Comparison of ENCODE assay signal across 8 cellular contexts in genomic region chr9:14353222-14354056, GRCh38. TPM values are rescaled to one million over a fixed set of nuclear protein-coding genes. Genes with fewer than 3 reads are reported as not detected.
DNase-seq lines count a peak whose midpoint lies in the region; ATAC-seq and TF ChIP-seq lines count a peak whose summit lies in the region.

No MANE protein-coding gene starts in this region.

- peak; percentile 83 for ATAC-seq in GM21737 (IDR thresholded peaks at IDR 0.05; ENCODE audit: unreplicated experiment)
- ATAC-seq in omental fat pad (ENCODE audit: low FRiP score) = peak; percentile 82

- H3K4me3 ChIP-seq in fibroblast of villous mesenchyme (ENCODE audit: low read depth, low read length) (no peak overlapping the region), suprapubic skin (peak overlapping the region; percentile 35)

- no peaks in the 10 kb centered on the region for H3K27me3 ChIP-seq in suprapubic skin

- H3K27ac ChIP-seq in suprapubic skin = peak overlapping the region; percentile 1

- WGBS in suprapubic skin = 13% methylated on average over 18 of the region's 18 CpGs

- DNase-seq in EH (ENCODE audit: low read depth) = peak; percentile 71
- DNase-seq in KG1 (lab: John Stamatoyannopoulos, UW) = peak; percentile 23
- DNase-seq in RPMI7951 (ENCODE audit: low read depth) = peak; percentile 64
- peak; percentile 58 for DNase-seq in activated T-helper 9 cell treated with anti-CD3 and anti-CD28 coated beads, Interleukin-2, amount 50 U/mL, for 16 hours (ENCODE audit: low read depth)
- peak; percentile 83 for DNase-seq in fibroblast of villous mesenchyme (ENCODE audit: low read depth)
- peak; percentile 99 for DNase-seq in omental fat pad (ENCODE audit: low spot score)
- peak; percentile 95 to 97 for DNase-seq in suprapubic skin (ENCODE audit: low spot score in 2 of 2)

- H3K36me3 ChIP-seq in suprapubic skin = no peaks in the 10 kb centered on the region

- H3K4me1 ChIP-seq in suprapubic skin = peaks cover 45% of the 10 kb centered on the region

- TF ChIP-seq EP300 in suprapubic skin (IDR thresholded peaks at IDR 0.05) = no peak

- no peaks in the 10 kb centered on the region for H3K9me3 ChIP-seq in suprapubic skin

- TF ChIP-seq CTCF in fibroblast of villous mesenchyme (IDR thresholded peaks at IDR 0.05; ENCODE audit: insufficient read depth, low read depth, low read length) (peak; percentile 91), omental fat pad (IDR thresholded peaks at IDR 0.05) (peak in 2 of 3 donors; percentile 22 to 69), suprapubic skin (IDR thresholded peaks at IDR 0.05) (peak; percentile 82 to 92)

- TF ChIP-seq POLR2A in suprapubic skin (IDR thresholded peaks at IDR 0.05) = no peak

RNA-seq across cellular contexts. Expression of gene NFIB, which starts 39.5 kb away (rescaled TPM):
- 6.4 and 9.1 TPM in 2 replicates for total RNA-seq in RPMI7951 (2014; rRNA removed; shearing (Covaris generic))
- total RNA-seq in fibroblast of villous mesenchyme = 5.8 and 12.1 TPM in 2 replicates
- total RNA-seq in omental fat pad = 100 to 1,000 TPM in 3 of 4 donors, 10 to 100 TPM in 1; 55.1 to 265 (median 106) TPM
- 100 to 1,000 TPM in 2 of 4 donors, 10 to 100 TPM in 2; 90.4 to 204 (median 112) TPM for total RNA-seq in suprapubic skin

Comparison
In these comparisons a context has a peak if more than half of its experiments do, and no peak if none do; other contexts are left out.
1. DNase-seq: peak in every context shown above with its lines; median percentile 99 in omental fat pad; 96 in suprapubic skin; 83 in fibroblast of villous mesenchyme; 71 in EH; 64 in RPMI7951; 58 in activated T-helper 9 cell treated with anti-CD3 and anti-CD28 coated beads, Interleukin-2, amount 50 U/mL, for 16 hours; 23 in KG1.